35 cellular contexts compared by ENCODE assay signal in genomic region chr13:110782185-110782584, GRCh38.
"Had no signal": no experiment of that assay in that cellular context is flagged by ENCODE, and none has a peak within 500 bp of the region (broad histone marks: within the 10 kb centered on the region; RNA-seq: fewer than 3 reads in every experiment).

No MANE protein-coding gene starts in this region.

- H3K27me3 ChIP-seq: MG63 had no signal

- H3K36me3 ChIP-seq: MG63 had no signal

- H3K4me3 ChIP-seq: MG63 had no signal

- DNase-seq: MG63, MM.1S, MV-4-11, NCI-H1048, NCI-H1092, NCI-H1092 treated with DMSO at 0.1 percent for 48 hours, NCI-H1105, NCI-H1105 treated with DMSO at 0.1 percent for 48 hours, NCI-H1417, NCI-H1417 treated with DMSO at 0.1 percent for 48 hours, NCI-H1436, NCI-H1436 treated with DMSO at 0.1 percent for 48 hours, NCI-H146, NCI-H1694, NCI-H1694 treated with DMSO at 0.1 percent for 48 hours, NCI-H187, NCI-H187 treated with DMSO at 0.1 percent for 48 hours, NCI-H1930, NCI-H2029, NCI-H2029 treated with DMSO at 0.1 percent for 48 hours, NCI-H2081, NCI-H2081 treated with DMSO at 0.1 percent for 48 hours, NCI-H2107, NCI-H2171, NCI-H2171 treated with DMSO at 0.1 percent for 48 hours, NCI-H2227 treated with DMSO at 0.1 percent for 48 hours, NCI-H226, NCI-H345, NCI-H446, NCI-H446 treated with DMSO at 0.1 percent for 48 hours, NCI-H510A, NCI-H510A treated with DMSO at 0.1 percent for 48 hours, NCI-H524, NCI-H524 treated with DMSO at 0.1 percent for 48 hours, NCI-H526 had no signal

- H3K9me3 ChIP-seq: MG63 had no signal
